Comparison of ENCODE assay signal across 31 cellular contexts in the genomic region with DNA sequence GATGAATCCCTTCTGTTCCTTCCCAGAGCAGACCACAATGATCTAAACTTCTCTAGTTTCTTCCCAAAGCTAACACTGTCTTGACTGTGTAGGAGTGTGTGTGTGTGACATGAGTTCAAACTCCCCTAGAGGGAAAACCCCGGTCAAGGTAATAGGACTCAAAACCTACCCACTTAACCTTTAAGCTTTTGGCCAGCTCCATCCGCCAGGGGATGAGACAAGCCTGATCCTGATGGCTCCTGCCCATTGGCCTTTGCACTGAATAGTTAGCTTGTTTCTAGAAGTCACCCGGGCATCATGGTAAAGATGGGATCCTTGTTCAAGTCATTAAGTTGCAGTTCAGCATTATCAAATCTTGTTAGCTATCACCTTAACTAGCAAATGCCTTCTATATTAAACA.
DNase-seq lines count a peak whose midpoint lies in the region; ATAC-seq, FAIRE-seq and TF ChIP-seq lines count a peak whose summit lies in the region.
"Had no signal": no experiment of that assay in that cellular context is flagged by ENCODE, and none has a peak within 500 bp of the region (broad histone marks: within the 10 kb centered on the region; RNA-seq: fewer than 3 reads in every experiment).

No MANE protein-coding gene starts in this region.

- CTCF ChIA-PET in HepG2 (lab: Yijun Ruan, JAX; ENCODE audit: low intra/inter-chr PET ratio, low total read pairs): no interaction called here

- no peaks in the 10 kb centered on the region for H3K4me1 ChIP-seq in right lobe of liver
- no peaks in the 10 kb centered on the region for H3K4me1 ChIP-seq in HepG2 (ENCODE audit: insufficient read depth, low read length)
- H3K4me1 ChIP-seq: A549, BE2C, BLaER1, Caco-2 had no signal

- H3K36me3 ChIP-seq in right lobe of liver: no peaks in the 10 kb centered on the region
- no peaks in the 10 kb centered on the region for H3K36me3 ChIP-seq in HepG2 (replicated peaks in 1 of 2; ENCODE audit: control insufficient read depth in 1 of 2, insufficient read depth in 2 of 2, low read length in 2 of 2)
- H3K36me3 ChIP-seq: BE2C; BLaER1; BLaER1 treated with 17β-estradiol and CSF1 and Interleukin-3, amounts not matched to agents 10 nM and 100 nM had no signal

- H4K20me1 ChIP-seq in HepG2 (ENCODE audit: insufficient read depth, low read length): no peaks in the 10 kb centered on the region
- H4K20me1 ChIP-seq: BLaER1; BLaER1 treated with 17β-estradiol and CSF1 and Interleukin-3, amounts not matched to agents 10 nM and 100 nM had no signal

- BruUV-seq in HepG2 (replicated peaks; lab: Mats Ljungman, UMichigan): no TSS peak

- no peak overlapping the region for H3K4me2 ChIP-seq in HepG2 (ENCODE audit: low read depth, low read length)
- H3K4me2 ChIP-seq: A549; BLaER1; BLaER1 treated with 17β-estradiol and CSF1 and Interleukin-3, amounts not matched to agents 10 nM and 100 nM had no signal

- H3K27me3 ChIP-seq in right lobe of liver: peaks cover 0 to 5% of the 10 kb centered on the region in 2 donors
- H3K27me3 ChIP-seq in HepG2 (ENCODE audit: control insufficient read depth in 1 of 2, insufficient read depth in 2 of 2, low read length in 2 of 2): no peaks in the 10 kb centered on the region
- H3K27me3 ChIP-seq: BE2C had no signal

- TF ChIP-seq POLR2A in right lobe of liver (IDR thresholded peaks at IDR 0.05): no peak
- no peak for TF ChIP-seq POLR2A in HepG2 (IDR thresholded peaks at IDR 0.05; ENCODE audit: insufficient read depth in 1 of 2, low read depth in 2 of 2, low read length in 2 of 2)

- no peak for FAIRE-seq in HepG2 (lab: Jason Lieb, UNC)
- FAIRE-seq: A204.1, D721Med had no signal

- H3K9ac ChIP-seq in HepG2 (ENCODE audit: insufficient read depth, low read depth, low read length): no peak overlapping the region
- H3K9ac ChIP-seq: BLaER1; BLaER1 treated with 17β-estradiol and CSF1 and Interleukin-3, amounts not matched to agents 10 nM and 100 nM had no signal

- peak in 3 of 4 donors; percentile 23 to 67 (median 57) for ATAC-seq in right lobe of liver
- ATAC-seq in HepG2: no peak
- peak; percentile 54 for ATAC-seq in left lobe of liver
- ATAC-seq: A549; CD8-positive, alpha-beta T cell had no signal

- no peaks in the 10 kb centered on the region for H3K79me2 ChIP-seq in HepG2 (ENCODE audit: insufficient read depth, low read length)

- H3K27ac ChIP-seq in right lobe of liver (no peak overlapping the region), HepG2 (ENCODE audit: extremely low read length, insufficient read depth, low read length) (no peak overlapping the region)
- H3K27ac ChIP-seq: 22Rv1; A549; BLaER1; BLaER1 treated with 17β-estradiol and CSF1 and Interleukin-3, amounts not matched to agents 10 nM and 100 nM; C4-2B had no signal

- no peaks in the 10 kb centered on the region for H3K9me3 ChIP-seq in right lobe of liver
- no peaks in the 10 kb centered on the region for H3K9me3 ChIP-seq in HepG2 (ENCODE audit: low read length)
- H3K9me3 ChIP-seq: A549; BE2C; BLaER1; BLaER1 treated with 17β-estradiol and CSF1 and Interleukin-3, amounts not matched to agents 10 nM and 100 nM; Caco-2 had no signal

- no peak overlapping the region for H2AFZ ChIP-seq in HepG2 (ENCODE audit: low read length)

- in situ Hi-C loops in HepG2 (cut with HindIII; ENCODE audit: extremely low pct_ligation_motif_present, low pct_unique_long_range_greater_than_20kb): no loop called here

- TF ChIP-seq CTCF in right lobe of liver (IDR thresholded peaks at IDR 0.05): no peak
- no peak for TF ChIP-seq CTCF in HepG2 (CRISPR knock-in tag; IDR thresholded peaks at IDR 0.05)

- TF ChIP-seq RAD21 in HepG2 (CRISPR knock-in tag; IDR thresholded peaks at IDR 0.05): no peak

- WGBS in right lobe of liver (ENCODE audit: insufficient coverage, low coverage, low lambda C conversion rate, missing lambda C conversion rate): 59% methylated on average over 2 of the region's 3 CpGs
- 0% methylated on average over 1 of the region's 3 CpGs for WGBS in HepG2 (ENCODE audit: low lambda C conversion rate)

- POLR2A ChIA-PET in HepG2 (lab: Yijun Ruan, JAX): no interaction called here

- TF ChIP-seq EP300 in HepG2 (IDR thresholded peaks at IDR 0.05; ENCODE audit: low read depth in 2 of 2, low read length in 2 of 2) (no peak), HepG2 (CRISPR knock-in tag; IDR thresholded peaks at IDR 0.05; ENCODE audit: borderline replicate concordance) (no peak)

- H3K4me3 ChIP-seq in right lobe of liver (no peak overlapping the region), HepG2 (replicated peaks in 1 of 3; ENCODE audit: insufficient read depth in 1 of 3, low read depth in 2 of 3, low read length in 3 of 3) (no peak overlapping the region)
- H3K4me3 ChIP-seq: A549; BLaER1; BLaER1 treated with 17β-estradiol and CSF1 and Interleukin-3, amounts not matched to agents 10 nM and 100 nM had no signal

- DNase-seq in right lobe of liver (no peak), HepG2 (ENCODE audit: low spot score) (no peak), left lobe of liver (ENCODE audit: low spot score) (no peak), NOMO-1 treated with dmso at 0.1 percent for 144 hours (lab: John Stamatoyannopoulos, UW; ENCODE audit: unreplicated experiment) (no peak)
- DNase-seq: 8988T; ACHN; AML-193; BE2C; C1 segment of cervical spinal cord; Caco-2; Calu3; CD4-positive, alpha-beta memory T cell; CD4-positive, alpha-beta T cell; CD4-positive, CD25-positive, alpha-beta regulatory T cell; CD8-positive, alpha-beta memory T cell; CD8-positive, alpha-beta T cell; COR-L47; DMS 273 treated with DMSO at 0.1 percent for 48 hours; DMS153; DMS53; DMS79; DMS79 treated with DMSO at 0.1 percent for 48 hours; DND-41; EL had no signal

- intact Hi-C loops in right lobe of liver (cut with DNase I): no loop called here
- intact Hi-C loops in HepG2 (cut with micrococcal nuclease; ENCODE audit: unreplicated experiment): no loop called here

TF ChIP-seq in HepG2, 621 proteins besides CTCF, POLR2A, EP300 and RAD21:
- TF ChIP-seq HMG20A (CRISPR knock-in tag; IDR thresholded peaks at IDR 0.05; ENCODE audit: borderline replicate concordance): no peak
- no peak for TF ChIP-seq XBP1 (CRISPR knock-in tag; IDR thresholded peaks at IDR 0.05)
- TF ChIP-seq KLF12 (CRISPR knock-in tag; IDR thresholded peaks at IDR 0.05; ENCODE audit: borderline replicate concordance): no peak
- no peak for TF ChIP-seq KAT8 (CRISPR knock-in tag; IDR thresholded peaks at IDR 0.05)
